ENCODE assay signal across 16 cellular contexts in genomic region chr10:118238573-118239240, GRCh38.
DNase-seq lines count a peak whose midpoint lies in the region; ATAC-seq and TF ChIP-seq lines count a peak whose summit lies in the region.
"Had no signal": no experiment of that assay in that cellular context is flagged by ENCODE, and none has a peak within 500 bp of the region (broad histone marks: within the 10 kb centered on the region; RNA-seq: fewer than 3 reads in every experiment).

No MANE protein-coding gene starts in this region.

- no peaks in the 10 kb centered on the region for H3K36me3 ChIP-seq in MM.1S (replicated peaks; ENCODE audit: insufficient read depth, low read length)
- no peaks in the 10 kb centered on the region for H3K36me3 ChIP-seq in trophoblast cell (ENCODE audit: control insufficient read depth in 1 of 2, insufficient read depth in 2 of 2, low read length in 2 of 2)

- H3K27me3 Mint-ChIP-seq in activated T-helper 1 cell treated with anti-CD3 and anti-CD28 coated beads, Interleukin-12 subunit alpha, Interleukin-12 subunit beta, Interleukin-2, Interleukin-4 antibody, amounts not matched to agents 30 ng/mL and 10 ng/mL and 1 ng/mL, durations not matched to agents 14 hours and 24 hours and 36 hours (ENCODE audit: insufficient read depth) = peaks cover 5% of the 10 kb centered on the region

- no peak overlapping the region for H4K8ac ChIP-seq in trophoblast cell (ENCODE audit: low read depth, low read length)

- no peaks in the 10 kb centered on the region for H3K4me1 Mint-ChIP-seq in activated T-helper 1 cell treated with anti-CD3 and anti-CD28 coated beads, Interleukin-12 subunit alpha, Interleukin-12 subunit beta, Interleukin-2, Interleukin-4 antibody, amounts not matched to agents 30 ng/mL and 10 ng/mL and 1 ng/mL, durations not matched to agents 14 hours and 24 hours and 36 hours (ENCODE audit: low read depth)

- DNase-seq in EH (ENCODE audit: low read depth) (peak; percentile 59), MM.1S (no peak), choroid plexus epithelial cell (ENCODE audit: low read depth) (peak; percentile 14), trophoblast cell (peak; percentile 51 to 59), MV-4-11 (lab: John Stamatoyannopoulos, UW) (no peak), medulla oblongata (ENCODE audit: extremely low spot score) (no peak)
- DNase-seq in activated T-helper 1 cell treated with anti-CD3 and anti-CD28 coated beads, Interleukin-12 subunit alpha, Interleukin-12 subunit beta, Interleukin-2, Interleukin-4 antibody, amounts not matched to agents 30 ng/mL and 10 ng/mL and 1 ng/mL, durations not matched to agents 14 hours and 24 hours and 36 hours (ENCODE audit: low spot score) = no peak
- DNase-seq in activated naive CD4-positive, alpha-beta T cell treated with anti-CD3 and anti-CD28 coated beads, Interleukin-2, amount 50 U/mL, for 72 hours (ENCODE audit: low spot score in 2 of 2) = no peak
- DNase-seq: DND-41; effector memory CD4-positive, alpha-beta T cell; glutamatergic neuron; kidney; NCI-H1105; NCI-H226 had no signal

- H3K14ac ChIP-seq in trophoblast cell (ENCODE audit: low read length) = no peak overlapping the region

- 0 out of 2 replicates have a peak overlapping the region, but pooled peaks have one; percentile 16 for H2AFZ ChIP-seq in MM.1S (ENCODE audit: low read length)
- no peak overlapping the region for H2AFZ ChIP-seq in trophoblast cell (ENCODE audit: insufficient read depth, low read length, poor library complexity)
- H2AFZ ChIP-seq: parathyroid adenoma had no signal

- no peak overlapping the region for H3K27ac ChIP-seq in MM.1S (ENCODE audit: low read length)
- H3K27ac ChIP-seq in trophoblast cell (ENCODE audit: low read depth, low read length) = no peak overlapping the region
- H3K27ac ChIP-seq: C4-2B, parathyroid adenoma had no signal

- H2BK5ac ChIP-seq in trophoblast cell (ENCODE audit: low read depth, low read length, poor library complexity) = no peak overlapping the region

- H3K4me3 ChIP-seq in MM.1S (ENCODE audit: low read length) = no peak overlapping the region
- no peak overlapping the region for H3K4me3 ChIP-seq in choroid plexus epithelial cell (ENCODE audit: low read depth, low read length)
- H3K4me3 ChIP-seq in trophoblast cell (ENCODE audit: low read depth, low read length) = no peak overlapping the region

- no peaks in the 10 kb centered on the region for H3K36me3 Mint-ChIP-seq in activated T-helper 1 cell treated with anti-CD3 and anti-CD28 coated beads, Interleukin-12 subunit alpha, Interleukin-12 subunit beta, Interleukin-2, Interleukin-4 antibody, amounts not matched to agents 30 ng/mL and 10 ng/mL and 1 ng/mL, durations not matched to agents 14 hours and 24 hours and 36 hours (ENCODE audit: low read depth)
- H3K36me3 Mint-ChIP-seq in activated naive CD4-positive, alpha-beta T cell treated with anti-CD3 and anti-CD28 coated beads, Interleukin-2, amount 50 U/mL, for 72 hours = no peaks in the 10 kb centered on the region

- H3K79me1 ChIP-seq in trophoblast cell (ENCODE audit: low read length) = no peaks in the 10 kb centered on the region

- H3K18ac ChIP-seq in trophoblast cell (ENCODE audit: low read length) = no peak overlapping the region

- H3K9ac ChIP-seq in MM.1S (ENCODE audit: low read length) = no peak overlapping the region
- no peak overlapping the region for H3K9ac ChIP-seq in trophoblast cell (ENCODE audit: low read length)
- H3K9ac ChIP-seq: parathyroid adenoma had no signal

- no peak overlapping the region for H3K27ac Mint-ChIP-seq in activated T-helper 1 cell treated with anti-CD3 and anti-CD28 coated beads, Interleukin-12 subunit alpha, Interleukin-12 subunit beta, Interleukin-2, Interleukin-4 antibody, amounts not matched to agents 30 ng/mL and 10 ng/mL and 1 ng/mL, durations not matched to agents 14 hours and 24 hours and 36 hours
- no peak overlapping the region for H3K27ac Mint-ChIP-seq in activated naive CD4-positive, alpha-beta T cell treated with anti-CD3 and anti-CD28 coated beads, Interleukin-2, amount 50 U/mL, for 72 hours

- H4K91ac ChIP-seq in trophoblast cell (ENCODE audit: low read depth, low read length) = no peak overlapping the region

- H4K12ac ChIP-seq in trophoblast cell (ENCODE audit: low read depth, low read length) = no peak overlapping the region

- no CpG with 5 or more reads among the region's 13 CpGs for WGBS in trophoblast cell (ENCODE audit: extremely low coverage, insufficient coverage, insufficient read length)

- H3K27me3 ChIP-seq in MM.1S (replicated peaks; ENCODE audit: insufficient read depth, low read length) (no peaks in the 10 kb centered on the region), trophoblast cell (ENCODE audit: insufficient read depth, low read length) (no peaks in the 10 kb centered on the region)

- no peaks in the 10 kb centered on the region for H3K9me2 ChIP-seq in MM.1S (replicated peaks; ENCODE audit: insufficient read depth, low read length)

- no peaks in the 10 kb centered on the region for H3F3A ChIP-seq in MM.1S (ENCODE audit: insufficient read depth, low read length)

- no peak overlapping the region for H3K4me3 Mint-ChIP-seq in activated T-helper 1 cell treated with anti-CD3 and anti-CD28 coated beads, Interleukin-12 subunit alpha, Interleukin-12 subunit beta, Interleukin-2, Interleukin-4 antibody, amounts not matched to agents 30 ng/mL and 10 ng/mL and 1 ng/mL, durations not matched to agents 14 hours and 24 hours and 36 hours

- no peaks in the 10 kb centered on the region for H3K9me3 Mint-ChIP-seq in activated T-helper 1 cell treated with anti-CD3 and anti-CD28 coated beads, Interleukin-12 subunit alpha, Interleukin-12 subunit beta, Interleukin-2, Interleukin-4 antibody, amounts not matched to agents 30 ng/mL and 10 ng/mL and 1 ng/mL, durations not matched to agents 14 hours and 24 hours and 36 hours
- H3K9me3 Mint-ChIP-seq in activated naive CD4-positive, alpha-beta T cell treated with anti-CD3 and anti-CD28 coated beads, Interleukin-2, amount 50 U/mL, for 72 hours = no peaks in the 10 kb centered on the region

- intact Hi-C loops in activated T-helper 1 cell treated with anti-CD3 and anti-CD28 coated beads, Interleukin-12 subunit alpha, Interleukin-12 subunit beta, Interleukin-2, Interleukin-4 antibody, amounts not matched to agents 30 ng/mL and 10 ng/mL and 1 ng/mL, durations not matched to agents 14 hours and 24 hours and 36 hours (cut with micrococcal nuclease) = no loop called here

- H4K20me1 ChIP-seq in MM.1S (ENCODE audit: insufficient read depth, low read length) = no peaks in the 10 kb centered on the region

- TF ChIP-seq CTCF in MM.1S (IDR thresholded peaks at IDR 0.05; ENCODE audit: low read length) (no peak), choroid plexus epithelial cell (conservative IDR thresholded peaks at IDR 0.05; ENCODE audit: low read depth, low read length) (no peak)

- no peak overlapping the region for H2BK12ac ChIP-seq in trophoblast cell (ENCODE audit: low read length)

- H3K79me2 ChIP-seq in MM.1S (ENCODE audit: low read length) (no peaks in the 10 kb centered on the region), trophoblast cell (ENCODE audit: control insufficient read depth, insufficient read depth, low read length, poor library complexity) (no peaks in the 10 kb centered on the region)
- H3K79me2 ChIP-seq: parathyroid adenoma had no signal

- H3K4me2 ChIP-seq in MM.1S (ENCODE audit: low read depth, low read length) (no peak overlapping the region), trophoblast cell (ENCODE audit: low read length) (no peak overlapping the region)

- no peak overlapping the region for H2BK120ac ChIP-seq in trophoblast cell (ENCODE audit: insufficient read depth, low read length, poor library complexity)

- no peak overlapping the region for H3K23ac ChIP-seq in trophoblast cell (ENCODE audit: low read length)

- H3K4ac ChIP-seq in trophoblast cell (ENCODE audit: low read depth, low read length) = no peak overlapping the region

- H3K9me3 ChIP-seq in MM.1S (replicated peaks; ENCODE audit: insufficient read depth, low read length) = no peaks in the 10 kb centered on the region
- peaks cover 5% of the 10 kb centered on the region for H3K9me3 ChIP-seq in trophoblast cell (ENCODE audit: insufficient read depth, low read depth, low read length)

- H3K4me1 ChIP-seq in MM.1S (ENCODE audit: low read length) = no peaks in the 10 kb centered on the region
- H3K4me1 ChIP-seq in trophoblast cell (ENCODE audit: control insufficient read depth in 1 of 2, insufficient read depth in 2 of 2, low read length in 2 of 2) = no peaks in the 10 kb centered on the region
- H3K4me1 ChIP-seq: parathyroid adenoma had no signal

- H2AK5ac ChIP-seq in trophoblast cell (ENCODE audit: low read length) = no peak overlapping the region

- no peak for ATAC-seq in activated naive CD4-positive, alpha-beta T cell treated with anti-CD3 and anti-CD28 coated beads, Interleukin-2, amount 50 U/mL, for 72 hours

Comparison
In these comparisons a context has a peak if more than half of its experiments do, and no peak if none do; other contexts are left out.
1. DNase-seq: peak in EH (single experiment), choroid plexus epithelial cell (single experiment) and trophoblast cell (2 of 2); none in MM.1S (single experiment), MV-4-11 (single experiment), activated T-helper 1 cell treated with anti-CD3 and anti-CD28 coated beads, Interleukin-12 subunit alpha, Interleukin-12 subunit beta, Interleukin-2, Interleukin-4 antibody, amounts not matched to agents 30 ng/mL and 10 ng/mL and 1 ng/mL, durations not matched to agents 14 hours and 24 hours and 36 hours (single experiment), activated naive CD4-positive, alpha-beta T cell treated with anti-CD3 and anti-CD28 coated beads, Interleukin-2, amount 50 U/mL, for 72 hours (0 of 2) and medulla oblongata (single experiment).